16 cellular contexts compared by ENCODE assay signal in genomic region chr2:240479561-240479960, GRCh38.
"Had no signal": no experiment of that assay in that cellular context is flagged by ENCODE, and none has a peak within 500 bp of the region (broad histone marks: within the 10 kb centered on the region; RNA-seq: fewer than 3 reads in every experiment).

No MANE protein-coding gene starts in this region.

- H3K36me3 ChIP-seq: gastrocnemius medialis, heart left ventricle, suprapubic skin had no signal

- H3K4me1 ChIP-seq: gastrocnemius medialis, heart left ventricle, suprapubic skin had no signal

- H3K4me1 Mint-ChIP-seq: activated CD4-positive, alpha-beta T cell treated with anti-CD3 and anti-CD28 coated beads, Interleukin-2, amount 10 ng/mL, durations not matched to agents 24 days and 14 days; activated naive CD4-positive, alpha-beta T cell treated with anti-CD3 and anti-CD28 coated beads, Interleukin-2, amount 10 ng/mL, durations not matched to agents 7 days and 5 days; memory B cell had no signal

- H3K27ac ChIP-seq: gastrocnemius medialis, heart left ventricle, suprapubic skin had no signal

- H3K27ac Mint-ChIP-seq: activated CD4-positive, alpha-beta T cell treated with anti-CD3 and anti-CD28 coated beads, Interleukin-2, amount 10 ng/mL, durations not matched to agents 24 days and 14 days; activated naive CD4-positive, alpha-beta T cell treated with anti-CD3 and anti-CD28 coated beads, Interleukin-2, amount 10 ng/mL, durations not matched to agents 7 days and 5 days; memory B cell; progenitor cell of endocrine pancreas; stimulated activated naive CD8-positive, alpha-beta T cell treated with anti-CD3 and anti-CD28 coated beads, Interleukin-15, Interleukin-2, amounts not matched to agents 100 ng/mL and 50 ng/mL, for 24 hours had no signal

- ATAC-seq: gastrocnemius medialis; left lobe of liver; mucosa of descending colon; naive thymus-derived CD8-positive, alpha-beta T cell; right cardiac atrium had no signal

- H3K27me3 Mint-ChIP-seq: activated CD4-positive, alpha-beta T cell treated with anti-CD3 and anti-CD28 coated beads, Interleukin-2, amount 10 ng/mL, durations not matched to agents 24 days and 14 days; activated naive CD4-positive, alpha-beta T cell treated with anti-CD3 and anti-CD28 coated beads, Interleukin-2, amount 10 ng/mL, durations not matched to agents 7 days and 5 days; memory B cell; naive thymus-derived CD8-positive, alpha-beta T cell; progenitor cell of endocrine pancreas; stimulated activated naive CD8-positive, alpha-beta T cell treated with anti-CD3 and anti-CD28 coated beads, Interleukin-15, Interleukin-2, amounts not matched to agents 100 ng/mL and 50 ng/mL, for 24 hours had no signal

- H3K4me3 Mint-ChIP-seq: activated CD4-positive, alpha-beta T cell treated with anti-CD3 and anti-CD28 coated beads, Interleukin-2, amount 10 ng/mL, durations not matched to agents 24 days and 14 days; activated naive CD4-positive, alpha-beta T cell treated with anti-CD3 and anti-CD28 coated beads, Interleukin-2, amount 10 ng/mL, durations not matched to agents 7 days and 5 days; memory B cell; naive thymus-derived CD8-positive, alpha-beta T cell; stimulated activated naive CD8-positive, alpha-beta T cell treated with anti-CD3 and anti-CD28 coated beads, Interleukin-15, Interleukin-2, amounts not matched to agents 100 ng/mL and 50 ng/mL, for 24 hours had no signal

- H3K36me3 Mint-ChIP-seq: activated naive CD4-positive, alpha-beta T cell treated with anti-CD3 and anti-CD28 coated beads, Interleukin-2, amount 10 ng/mL, durations not matched to agents 7 days and 5 days had no signal

- H3K4me2 ChIP-seq: smooth muscle cell had no signal

- H3K27me3 ChIP-seq: gastrocnemius medialis, heart left ventricle, suprapubic skin had no signal

- H3K9me3 ChIP-seq: gastrocnemius medialis, mucosa of descending colon had no signal

- H3K4me3 ChIP-seq: gastrocnemius medialis, heart left ventricle, mucosa of descending colon, smooth muscle cell, suprapubic skin had no signal

- DNase-seq: activated CD4-positive, alpha-beta T cell treated with anti-CD3 and anti-CD28 coated beads, Interleukin-2, amount 10 ng/mL, durations not matched to agents 24 days and 14 days; activated CD4-positive, CD25-positive, alpha-beta regulatory T cell; activated naive CD4-positive, alpha-beta T cell treated with anti-CD3 and anti-CD28 coated beads, Interleukin-2, amount 10 ng/mL, durations not matched to agents 7 days and 5 days; gastrocnemius medialis; mucosa of descending colon; T-helper 2 cell; trophoblast cell had no signal
